ENCODE assay signal across 1 cellular context in the genomic region with DNA sequence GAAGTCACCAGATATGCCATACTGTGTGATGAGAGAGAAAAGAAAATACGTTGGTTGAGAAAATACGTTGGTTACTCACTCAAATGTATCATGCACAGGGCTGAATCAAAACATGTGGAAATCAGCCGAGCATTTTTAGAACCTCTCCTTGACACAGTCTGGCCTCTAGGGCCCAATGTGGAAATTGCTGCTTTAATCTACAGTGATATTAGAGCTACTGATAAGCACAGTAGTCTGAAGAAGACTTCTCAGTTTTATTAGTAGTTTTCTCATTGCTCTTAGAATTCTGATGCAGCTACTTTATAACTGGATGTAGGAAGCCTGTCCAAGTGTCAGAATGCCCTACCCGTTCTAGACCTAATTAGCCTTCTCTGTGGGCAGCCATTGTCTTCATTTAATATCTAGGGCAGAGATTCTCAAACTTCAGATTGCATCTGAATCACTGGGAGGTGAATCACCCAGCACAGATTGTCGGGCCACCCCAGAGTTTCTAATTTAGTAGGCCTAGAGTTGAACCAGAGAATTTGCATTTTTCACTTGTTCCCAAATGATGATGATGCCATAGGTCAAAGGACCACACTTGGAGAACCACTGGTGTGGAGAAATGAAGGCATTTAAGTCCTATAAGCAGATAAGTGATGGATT.
TF ChIP-seq lines count a peak whose summit lies in the region.

No MANE protein-coding gene starts in this region.

TF ChIP-seq in GM12878, 131 proteins besides CTCF, POLR2A, EP300 and RAD21 (continued from another document):
- TF ChIP-seq, protein P1, sequence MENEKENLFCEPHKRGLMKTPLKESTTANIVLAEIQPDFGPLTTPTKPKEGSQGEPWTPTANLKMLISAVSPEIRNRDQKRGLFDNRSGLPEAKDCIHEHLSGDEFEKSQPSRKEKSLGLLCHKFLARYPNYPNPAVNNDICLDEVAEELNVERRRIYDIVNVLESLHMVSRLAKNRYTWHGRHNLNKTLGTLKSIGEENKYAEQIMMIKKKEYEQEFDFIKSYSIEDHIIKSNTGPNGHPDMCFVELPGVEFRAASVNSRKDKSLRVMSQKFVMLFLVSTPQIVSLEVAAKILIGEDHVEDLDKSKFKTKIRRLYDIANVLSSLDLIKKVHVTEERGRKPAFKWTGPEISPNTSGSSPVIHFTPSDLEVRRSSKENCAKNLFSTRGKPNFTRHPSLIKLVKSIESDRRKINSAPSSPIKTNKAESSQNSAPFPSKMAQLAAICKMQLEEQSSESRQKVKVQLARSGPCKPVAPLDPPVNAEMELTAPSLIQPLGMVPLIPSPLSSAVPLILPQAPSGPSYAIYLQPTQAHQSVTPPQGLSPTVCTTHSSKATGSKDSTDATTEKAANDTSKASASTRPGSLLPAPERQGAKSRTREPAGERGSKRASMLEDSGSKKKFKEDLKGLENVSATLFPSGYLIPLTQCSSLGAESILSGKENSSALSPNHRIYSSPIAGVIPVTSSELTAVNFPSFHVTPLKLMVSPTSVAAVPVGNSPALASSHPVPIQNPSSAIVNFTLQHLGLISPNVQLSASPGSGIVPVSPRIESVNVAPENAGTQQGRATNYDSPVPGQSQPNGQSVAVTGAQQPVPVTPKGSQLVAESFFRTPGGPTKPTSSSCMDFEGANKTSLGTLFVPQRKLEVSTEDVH (IDR thresholded peaks at IDR 0.05; ENCODE audit: low read depth, partially characterized antibody): no peak
- no peak for TF ChIP-seq POLR2AphosphoS2 (IDR thresholded peaks at IDR 0.05; ENCODE audit: low read depth, low read length)
